22 cellular contexts compared by ENCODE assay signal in genomic region chr12:110168732-110169455, GRCh38.
"Had no signal": no experiment of that assay in that cellular context is flagged by ENCODE, and none has a peak within 500 bp of the region (broad histone marks: within the 10 kb centered on the region; RNA-seq: fewer than 3 reads in every experiment).

No MANE protein-coding gene starts in this region.

- H3K27ac ChIP-seq: dorsolateral prefrontal cortex, foreskin keratinocyte, lower lobe of right lung, neutrophil, pancreas, sigmoid colon, skin epidermis, spleen, testis, tibial nerve, upper lobe of left lung had no signal

- H3K4me1 ChIP-seq: foreskin keratinocyte, lower lobe of right lung, pancreas, tibial nerve, upper lobe of left lung had no signal

- ATAC-seq: foreskin keratinocyte; left ventricle myocardium superior; lower lobe of right lung; natural killer cell; pancreas; stimulated activated memory B cell treated with anti-CD40 and anti-IgM and Interleukin-4, amounts not matched to agents 10 μg/mL and 1 μg/mL and 100 μg/mL, for 72 hours; stimulated activated naive CD8-positive, alpha-beta T cell treated with anti-CD3 and anti-CD28 coated beads, Interleukin-15, Interleukin-2, amounts not matched to agents 100 U/mL and 50 U/mL, for 24 hours had no signal

- H3K4me1 Mint-ChIP-seq: natural killer cell had no signal

- H3K27me3 Mint-ChIP-seq: stimulated activated memory B cell treated with anti-CD40 and anti-IgM and Interleukin-4, amounts not matched to agents 10 μg/mL and 1 μg/mL and 100 μg/mL, for 72 hours had no signal

- H3K27me3 ChIP-seq: dorsolateral prefrontal cortex, foreskin keratinocyte, neutrophil, pancreas, right atrium auricular region, sigmoid colon, spleen, testis, tibial nerve, upper lobe of left lung had no signal

- H3K4me3 ChIP-seq: dorsolateral prefrontal cortex, lower lobe of right lung, pancreas, right atrium auricular region, sigmoid colon, skin epidermis, spleen, testis, tibial nerve, upper lobe of left lung had no signal

- H3K36me3 ChIP-seq: neutrophil, pancreas had no signal

- H3K36me3 Mint-ChIP-seq: natural killer cell; stimulated activated memory B cell treated with anti-CD40 and anti-IgM and Interleukin-4, amounts not matched to agents 10 μg/mL and 1 μg/mL and 100 μg/mL, for 72 hours had no signal

- H3K9me3 ChIP-seq: lower lobe of right lung, neutrophil, pancreas, right atrium auricular region, sigmoid colon, spleen, testis, tibial nerve, upper lobe of left lung had no signal

- H3K9me3 Mint-ChIP-seq: natural killer cell; neural crest cell; stimulated activated memory B cell treated with anti-CD40 and anti-IgM and Interleukin-4, amounts not matched to agents 10 μg/mL and 1 μg/mL and 100 μg/mL, for 72 hours had no signal

- H3K4me3 Mint-ChIP-seq: natural killer cell; neural crest cell; stimulated activated memory B cell treated with anti-CD40 and anti-IgM and Interleukin-4, amounts not matched to agents 10 μg/mL and 1 μg/mL and 100 μg/mL, for 72 hours had no signal

- DNase-seq: cerebellar nuclear complex; dorsolateral prefrontal cortex; effector CD4-positive, alpha-beta T cell; foreskin keratinocyte; hypothalamus; left ventricle myocardium superior; lower lobe of right lung; natural killer cell; pancreas; sigmoid colon; spleen; stimulated activated CD4-positive, alpha-beta T cell treated with anti-CD3 and anti-CD28 coated beads, Interleukin-4, amount 100 ng/mL, for 4 hours; stimulated activated naive CD8-positive, alpha-beta T cell treated with anti-CD3 and anti-CD28 coated beads, Interleukin-15, Interleukin-2, amounts not matched to agents 100 U/mL and 50 U/mL, for 24 hours; substantia nigra; testis; upper lobe of left lung had no signal

- H3K27ac Mint-ChIP-seq: natural killer cell; stimulated activated memory B cell treated with anti-CD40 and anti-IgM and Interleukin-4, amounts not matched to agents 10 μg/mL and 1 μg/mL and 100 μg/mL, for 72 hours had no signal
